Comparison of ENCODE assay signal across 8 cellular contexts in the genomic region with DNA sequence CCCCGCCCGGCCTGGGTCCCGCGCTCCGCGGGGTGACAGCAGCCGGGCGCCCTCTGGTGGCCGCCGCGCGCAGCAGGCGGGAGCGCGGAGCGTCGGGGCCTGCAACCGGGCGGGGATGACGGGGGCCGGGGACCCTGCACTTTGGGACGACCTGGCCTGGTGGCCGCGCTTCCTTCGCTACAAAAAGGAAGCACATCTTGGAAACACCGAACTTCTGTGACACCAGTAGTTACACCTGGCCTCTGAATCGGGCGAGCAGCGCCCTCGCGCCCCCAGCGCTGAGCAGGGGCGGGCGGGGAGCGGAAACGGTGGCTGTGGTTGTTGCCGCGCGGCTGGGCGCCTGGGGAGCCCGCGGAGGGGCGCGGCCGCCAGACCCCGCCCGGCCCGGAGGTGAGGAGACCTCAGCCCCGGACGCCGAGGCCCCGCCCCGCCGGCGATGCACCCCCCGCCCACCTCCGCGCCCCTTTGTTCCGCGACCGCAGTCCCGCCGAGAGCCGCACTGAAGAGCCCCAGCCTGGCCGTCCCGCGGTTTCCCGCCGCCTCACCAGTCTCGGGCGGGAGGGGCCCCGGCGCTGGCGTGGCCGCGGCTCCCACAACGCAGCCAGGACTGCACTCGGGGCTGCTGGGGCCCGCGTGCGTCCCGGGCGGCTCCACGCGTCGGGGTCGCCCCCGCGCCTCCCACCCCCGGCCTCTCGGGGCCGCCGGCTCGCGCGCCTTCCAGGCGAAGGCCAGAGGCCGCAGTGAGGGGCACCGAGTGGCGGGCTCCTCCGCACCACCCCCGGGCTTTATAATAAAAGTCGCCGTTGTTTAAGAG. TPM values are rescaled to one million over a fixed set of nuclear protein-coding genes. Genes with fewer than 3 reads are reported as not detected.
DNase-seq lines count a peak whose midpoint lies in the region; ATAC-seq and TF ChIP-seq lines count a peak whose summit lies in the region.

No MANE protein-coding gene starts in this region.

- H3K4me3 ChIP-seq in OCI-LY1 (ENCODE audit: low read depth, low read length, poor library complexity, severe bottlenecking) (peak overlapping the region; percentile 73), fibroblast of pulmonary artery (replicated peaks; ENCODE audit: low read depth, low read length) (peak overlapping the region; percentile 59), neural progenitor cell (peak overlapping the region; percentile 86), suprapubic skin (peak overlapping the region; percentile 88)

- CTCF ChIA-PET in Calu3 (lab: Charles Lee), result interaction anchor here (2.4 to 2.9 kb wide), 2 partner anchors 11 to 57 kb away, joined by 6 to 41 read pairs; no protein-coding TSS in a partner anchor

- H3K9me3 Mint-ChIP-seq in Calu3 (ENCODE audit: low read depth, unreplicated experiment), result no peaks in the 10 kb centered on the region
- H3K9me3 Mint-ChIP-seq in activated T-cell treated with anti-CD3 and anti-CD28 coated beads, Interleukin-2, amount 50 U/mL, for 24 hours, result no peaks in the 10 kb centered on the region
- H3K9me3 Mint-ChIP-seq in neural progenitor cell, result no peaks in the 10 kb centered on the region

- H3K9ac ChIP-seq in OCI-LY1 (ENCODE audit: low read length), result peak overlapping the region; percentile 91
- H3K9ac ChIP-seq in neural progenitor cell, result peak overlapping the region; percentile 57

- H3K27me3 Mint-ChIP-seq in Calu3 (ENCODE audit: unreplicated experiment) (peaks cover 9% of the 10 kb centered on the region), neural progenitor cell (ENCODE audit: insufficient read depth, low read depth) (peaks cover 31% of the 10 kb centered on the region)
- H3K27me3 Mint-ChIP-seq in activated T-cell treated with anti-CD3 and anti-CD28 coated beads, Interleukin-2, amount 50 U/mL, for 24 hours, result peaks cover 5% of the 10 kb centered on the region

- H3K27me3 ChIP-seq in OCI-LY1 (ENCODE audit: insufficient read depth, low read length), result no peaks in the 10 kb centered on the region; the same call in none of the 2 replicates
- H3K27me3 ChIP-seq in neural progenitor cell, result peaks cover 16% of the 10 kb centered on the region
- H3K27me3 ChIP-seq in suprapubic skin, result no peaks in the 10 kb centered on the region

- H3K9me3 ChIP-seq in OCI-LY1 (ENCODE audit: low read length) (no peaks in the 10 kb centered on the region), neural progenitor cell (ENCODE audit: low read depth) (no peaks in the 10 kb centered on the region), suprapubic skin (no peaks in the 10 kb centered on the region)

- H3F3A ChIP-seq in OCI-LY1 (ENCODE audit: insufficient read depth, low read length), result 0 out of 2 replicates have a peak, but pooled peaks cover 3% of the 10 kb centered on the region
- peaks cover 37% of the 10 kb centered on the region for H3F3A ChIP-seq in neural progenitor cell (ENCODE audit: low read depth)

- intact Hi-C loops in Calu3 (cut with micrococcal nuclease; ENCODE audit: unreplicated experiment), result loop anchor here (2.0 to 5.0 kb wide), 3 partner anchors 39 to 124 kb away; a partner anchor contains a TSS

- H2AFZ ChIP-seq in OCI-LY1 (ENCODE audit: low read length) (no peak overlapping the region), neural progenitor cell (replicated peaks) (peak overlapping the region; percentile 99)

- no peak for TF ChIP-seq EP300 in suprapubic skin (IDR thresholded peaks at IDR 0.05)

- H3K27ac ChIP-seq in OCI-LY1 (ENCODE audit: low read depth, low read length, poor library complexity, severe bottlenecking), result peak overlapping the region; percentile 95
- H3K27ac ChIP-seq in neural progenitor cell, result peak overlapping the region; percentile 91
- H3K27ac ChIP-seq in suprapubic skin, result peak overlapping the region; percentile 94

- no peaks in the 10 kb centered on the region for H3K36me3 ChIP-seq in OCI-LY1 (ENCODE audit: insufficient read depth, low read length)
- no peaks in the 10 kb centered on the region for H3K36me3 ChIP-seq in neural progenitor cell
- no peaks in the 10 kb centered on the region for H3K36me3 ChIP-seq in suprapubic skin

- peaks cover 41% of the 10 kb centered on the region for H3K4me1 ChIP-seq in OCI-LY1 (ENCODE audit: insufficient read depth, low read length, severe bottlenecking)
- H3K4me1 ChIP-seq in neural progenitor cell, result peaks cover 11% of the 10 kb centered on the region
- H3K4me1 ChIP-seq in suprapubic skin, result peaks cover 38% of the 10 kb centered on the region

- H3K36me3 Mint-ChIP-seq in Calu3 (ENCODE audit: insufficient read depth, unreplicated experiment) (peaks cover 52% of the 10 kb centered on the region), neural progenitor cell (no peaks in the 10 kb centered on the region)
- H3K36me3 Mint-ChIP-seq in activated T-cell treated with anti-CD3 and anti-CD28 coated beads, Interleukin-2, amount 50 U/mL, for 24 hours (ENCODE audit: low read depth), result no peaks in the 10 kb centered on the region

- no TSS peak for BruUV-seq in Calu3 (replicated peaks; lab: Mats Ljungman, UMichigan)

- H4K20me1 ChIP-seq in OCI-LY1 (ENCODE audit: insufficient read depth, low read length), result no peaks in the 10 kb centered on the region
- H4K20me1 ChIP-seq in neural progenitor cell (ENCODE audit: low read depth), result no peaks in the 10 kb centered on the region

- no peaks in the 10 kb centered on the region for H3K79me2 ChIP-seq in OCI-LY1 (ENCODE audit: insufficient read depth, low read length)
- H3K79me2 ChIP-seq in neural progenitor cell (ENCODE audit: low read depth), result no peaks in the 10 kb centered on the region

- H3K4me2 ChIP-seq in OCI-LY1 (ENCODE audit: low read length), result peak overlapping the region; percentile 90
- H3K4me2 ChIP-seq in neural progenitor cell, result peak overlapping the region; percentile 92

- no CpG with 5 or more reads among the region's 104 CpGs for WGBS in suprapubic skin

- TF ChIP-seq CTCF in Calu3 (IDR thresholded peaks at IDR 0.05; ENCODE audit: unreplicated experiment) (peak; percentile 91), OCI-LY1 (IDR thresholded peaks at IDR 0.05; ENCODE audit: low read length) (peak; percentile 61), fibroblast of pulmonary artery (IDR thresholded peaks at IDR 0.05; ENCODE audit: low read length, missing control alignments) (peak; percentile 19), neural progenitor cell (IDR thresholded peaks at IDR 0.05) (peak; percentile 72), suprapubic skin (IDR thresholded peaks at IDR 0.05) (peak; percentile 78 to 92)

- no peaks in the 10 kb centered on the region for H3K9me2 ChIP-seq in OCI-LY1 (ENCODE audit: low read depth, low read length)

- no peak for TF ChIP-seq POLR2A in suprapubic skin (IDR thresholded peaks at IDR 0.05)

- peak; percentile 56 for ATAC-seq in GM19463 (IDR thresholded peaks at IDR 0.05; ENCODE audit: unreplicated experiment)

- H3K4me3 Mint-ChIP-seq in Calu3 (ENCODE audit: low read depth, unreplicated experiment) (peak overlapping the region; percentile 82), neural progenitor cell (peak overlapping the region; percentile 85)
- H3K4me3 Mint-ChIP-seq in activated T-cell treated with anti-CD3 and anti-CD28 coated beads, Interleukin-2, amount 50 U/mL, for 24 hours, result peak overlapping the region; percentile 77

- H3K27ac Mint-ChIP-seq in Calu3 (ENCODE audit: unreplicated experiment) (no peak overlapping the region), neural progenitor cell (no peak overlapping the region)
- H3K27ac Mint-ChIP-seq in activated T-cell treated with anti-CD3 and anti-CD28 coated beads, Interleukin-2, amount 50 U/mL, for 24 hours, result peak overlapping the region; percentile 92

- DNase-seq in Calu3, result peak; percentile 90
- peak; percentile 82 for DNase-seq in HK-2 (ENCODE audit: unreplicated experiment)
- peak; percentile 86 for DNase-seq in activated T-cell treated with anti-CD3 and anti-CD28 coated beads, Interleukin-2, amount 50 U/mL, for 24 hours
- DNase-seq in fibroblast of pulmonary artery (ENCODE audit: low read depth), result no peak
- DNase-seq in neural progenitor cell (ENCODE audit: low spot score), result peak; percentile 94
- DNase-seq in suprapubic skin (ENCODE audit: low spot score in 2 of 2), result peak in 1 of 2 donors; percentile 80

- H3K4me1 Mint-ChIP-seq in Calu3 (ENCODE audit: low read depth, unreplicated experiment), result peaks cover 43% of the 10 kb centered on the region
- H3K4me1 Mint-ChIP-seq in activated T-cell treated with anti-CD3 and anti-CD28 coated beads, Interleukin-2, amount 50 U/mL, for 24 hours (ENCODE audit: low read depth), result peaks cover 25% of the 10 kb centered on the region
- H3K4me1 Mint-ChIP-seq in neural progenitor cell, result peaks cover 37% of the 10 kb centered on the region

RNA-seq across cellular contexts. Expression of a gene that starts 59.3 kb away (rescaled TPM):
- 539 and 568 TPM in 2 replicates for total RNA-seq in Calu3 (2022)
- total RNA-seq in neural progenitor cell (ENCODE audit: low replicate concordance), result 1,442 and 1,689 TPM in 2 replicates
- 100 to 1,000 TPM; 224 to 510 (median 444) TPM for total RNA-seq in suprapubic skin

Comparison
In these comparisons a context has a peak if more than half of its experiments do, and no peak if none do; other contexts are left out.
1. CTCF ChIP-seq: peak in every context shown above with its lines; median percentile 91 in Calu3; 85 in suprapubic skin; 72 in neural progenitor cell; 61 in OCI-LY1; 19 in fibroblast of pulmonary artery.